16 cellular contexts compared by ENCODE assay signal in genomic region chrX:43663173-43663572, GRCh38. TPM values are rescaled to one million over a fixed set of nuclear protein-coding genes. Genes with fewer than 3 reads are reported as not detected.
DNase-seq lines count a peak whose midpoint lies in the region; FAIRE-seq and TF ChIP-seq lines count a peak whose summit lies in the region.
"Had no signal": no experiment of that assay in that cellular context is flagged by ENCODE, and none has a peak within 500 bp of the region (broad histone marks: within the 10 kb centered on the region; RNA-seq: fewer than 3 reads in every experiment).

No MANE protein-coding gene starts in this region.

- H3K4me3 Mint-ChIP-seq in MCF 10A (ENCODE audit: unreplicated experiment) (no peak overlapping the region), neural progenitor cell (no peak overlapping the region)
- H3K4me3 Mint-ChIP-seq: CD8-positive, alpha-beta memory T cell had no signal

- H3K4me1 Mint-ChIP-seq in MCF 10A (ENCODE audit: insufficient read depth, unreplicated experiment) (no peaks in the 10 kb centered on the region), neural progenitor cell (peaks cover 21% of the 10 kb centered on the region)

- H4K20me1 ChIP-seq in mammary epithelial cell (ENCODE audit: insufficient read depth, low read length) (no peaks in the 10 kb centered on the region), neural progenitor cell (ENCODE audit: low read depth) (no peaks in the 10 kb centered on the region)
- H4K20me1 ChIP-seq: BLaER1 had no signal

- FAIRE-seq in colon (lab: Jason Lieb, UNC) = peak; percentile 62
- FAIRE-seq: H54 had no signal

- no peak overlapping the region for H3K4me3 ChIP-seq in mammary epithelial cell (replicated peaks in 1 of 3; ENCODE audit: insufficient read depth in 1 of 3, low read depth in 2 of 3, low read length in 3 of 3)
- no peak overlapping the region for H3K4me3 ChIP-seq in neural progenitor cell
- H3K4me3 ChIP-seq: BLaER1 had no signal

- H3K9me3 ChIP-seq in mammary epithelial cell (replicated peaks; ENCODE audit: insufficient read depth, low read length) = no peaks in the 10 kb centered on the region
- no peaks in the 10 kb centered on the region for H3K9me3 ChIP-seq in neural progenitor cell (ENCODE audit: low read depth)
- H3K9me3 ChIP-seq: BLaER1, Caco-2 had no signal

- BruUV-seq in MCF 10A (replicated peaks; lab: Mats Ljungman, UMichigan) (no TSS peak), mammary epithelial cell (replicated peaks; lab: Mats Ljungman, UMichigan) (no TSS peak)

- DNase-seq in MCF 10A (ENCODE audit: unreplicated experiment) (no peak), mammary epithelial cell (no peak), neural progenitor cell (ENCODE audit: low spot score) (no peak), NCI-H748 (lab: John Stamatoyannopoulos, UW; ENCODE audit: unreplicated experiment) (no peak), NCI-H345 (lab: John Stamatoyannopoulos, UW) (no peak), NOMO-1 (lab: John Stamatoyannopoulos, UW; ENCODE audit: unreplicated experiment in 2 of 2) (no peak)
- DNase-seq: AML-193; Caco-2; CD8-positive, alpha-beta memory T cell; DMS53; GF-D8 had no signal

- no peaks in the 10 kb centered on the region for H3F3A ChIP-seq in neural progenitor cell (ENCODE audit: low read depth)

- H3K4me1 ChIP-seq in mammary epithelial cell (ENCODE audit: insufficient read depth, low read length) = no peaks in the 10 kb centered on the region
- peaks cover 30% of the 10 kb centered on the region for H3K4me1 ChIP-seq in neural progenitor cell
- H3K4me1 ChIP-seq: BLaER1, Caco-2 had no signal

- no peak overlapping the region for H2AFZ ChIP-seq in mammary epithelial cell (ENCODE audit: low read depth, low read length)
- no peak overlapping the region for H2AFZ ChIP-seq in neural progenitor cell (replicated peaks)

- H3K27ac Mint-ChIP-seq in MCF 10A (ENCODE audit: low read depth, unreplicated experiment) (peak overlapping the region; percentile 62), neural progenitor cell (peak overlapping the region; percentile 91)
- H3K27ac Mint-ChIP-seq: CD8-positive, alpha-beta memory T cell had no signal

- in situ Hi-C loops in mammary epithelial cell (cut with MboI; ENCODE audit: low sequenced_read_pairs in 2 of 2) = no loop called here

- H3K4me2 ChIP-seq in mammary epithelial cell (ENCODE audit: insufficient read depth, low read depth, low read length) (no peak overlapping the region), neural progenitor cell (no peak overlapping the region)
- H3K4me2 ChIP-seq: BLaER1 had no signal

- H3K36me3 ChIP-seq in mammary epithelial cell (ENCODE audit: insufficient read depth, low read length) (no peaks in the 10 kb centered on the region), neural progenitor cell (no peaks in the 10 kb centered on the region)
- H3K36me3 ChIP-seq: BLaER1 had no signal

- intact Hi-C loops in MCF 10A (cut with micrococcal nuclease) = loop anchor here (5.0 kb wide), 1 partner anchor 44 kb away; no protein-coding TSS in a partner anchor
- intact Hi-C loops in mammary epithelial cell (cut with micrococcal nuclease) = no loop called here

- no peak overlapping the region for H3K9ac ChIP-seq in mammary epithelial cell (ENCODE audit: insufficient read depth, low read length)
- H3K9ac ChIP-seq in neural progenitor cell = no peak overlapping the region
- H3K9ac ChIP-seq: BLaER1 had no signal

- peaks cover 43% of the 10 kb centered on the region for H3K27me3 Mint-ChIP-seq in MCF 10A (ENCODE audit: insufficient read depth, unreplicated experiment)
- H3K27me3 Mint-ChIP-seq in neural progenitor cell (ENCODE audit: insufficient read depth, low read depth) = no peaks in the 10 kb centered on the region

- dilution Hi-C loops in mammary epithelial cell (cut with HindIII; ENCODE audit: low sequenced_read_pairs) = no loop called here

- H3K79me2 ChIP-seq in mammary epithelial cell (ENCODE audit: insufficient read depth, low read length) (peaks cover 8% of the 10 kb centered on the region), neural progenitor cell (ENCODE audit: low read depth) (no peaks in the 10 kb centered on the region)

- H3K9me3 Mint-ChIP-seq in MCF 10A (ENCODE audit: unreplicated experiment) = no peaks in the 10 kb centered on the region
- peaks cover 4% of the 10 kb centered on the region for H3K9me3 Mint-ChIP-seq in neural progenitor cell
- H3K9me3 Mint-ChIP-seq: CD8-positive, alpha-beta memory T cell had no signal

- WGBS in mammary epithelial cell (ENCODE audit: low coverage, missing lambda C conversion rate) = 95% methylated on average over 1 of the region's 1 CpG

- H3K27ac ChIP-seq in mammary epithelial cell (ENCODE audit: insufficient read depth, low read depth, low read length) = no peak overlapping the region
- no peak overlapping the region for H3K27ac ChIP-seq in neural progenitor cell
- H3K27ac ChIP-seq: 22Rv1, BLaER1, HL-60 had no signal

- TF ChIP-seq CTCF in MCF 10A (IDR thresholded peaks at IDR 0.05; ENCODE audit: unreplicated experiment) (no peak), mammary epithelial cell (conservative IDR thresholded peaks at IDR 0.05 in 1 of 2, IDR thresholded peaks at IDR 0.05 in 1 of 2; ENCODE audit: extremely low read depth in 1 of 2, insufficient read depth in 1 of 2, low read depth in 1 of 2, low read length in 2 of 2) (no peak), neural progenitor cell (IDR thresholded peaks at IDR 0.05) (no peak)

- H3K27me3 ChIP-seq in mammary epithelial cell (ENCODE audit: insufficient read depth, low read length) (no peaks in the 10 kb centered on the region), neural progenitor cell (no peaks in the 10 kb centered on the region)

- H3K36me3 Mint-ChIP-seq in MCF 10A (ENCODE audit: insufficient read depth, unreplicated experiment) (no peaks in the 10 kb centered on the region), neural progenitor cell (peaks cover 3% of the 10 kb centered on the region)

- CTCF ChIA-PET in MCF 10A (lab: Yijun Ruan, JAX) = no interaction called here
- CTCF ChIA-PET in mammary epithelial cell (lab: Charles Lee; ENCODE audit: low non-redundant PET) = no interaction called here

- POLR2A ChIA-PET in MCF 10A (lab: Yijun Ruan, JAX) = interaction anchor here (0.9 to 3.0 kb wide), 6 partner anchors 14 to 81 kb away, joined by 3 to 13 read pairs (median 4); no protein-coding TSS in a partner anchor

RNA-seq across cellular contexts. Expression of gene MAOA, which starts 7.1 kb away (rescaled TPM):
- total RNA-seq in MCF 10A (2022) = 8.2 and 9.8 TPM in 2 replicates
- 10 to 100 TPM; 12.2 to 38.6 TPM for total RNA-seq in mammary epithelial cell
- polyA plus RNA-seq in mammary epithelial cell = 26.0 TPM
- polyA minus RNA-seq in mammary epithelial cell = 61.5 TPM
- 4.4 and 12.7 TPM in 2 replicates for total RNA-seq in neural progenitor cell (ENCODE audit: low replicate concordance)
